ENCODE assay signal across 23 cellular contexts in genomic region chr3:128379768-128380167, GRCh38.
DNase-seq lines count a peak whose midpoint lies in the region; ATAC-seq and TF ChIP-seq lines count a peak whose summit lies in the region.
"Had no signal": no experiment of that assay in that cellular context is flagged by ENCODE, and none has a peak within 500 bp of the region (broad histone marks: within the 10 kb centered on the region; RNA-seq: fewer than 3 reads in every experiment).

No MANE protein-coding gene starts in this region.

- peak overlapping the region; percentile 98 for H3K27ac ChIP-seq in 22Rv1
- H3K27ac ChIP-seq in VCaP, result peak overlapping the region; percentile 100
- H3K27ac ChIP-seq: HL-60, SJSA1 had no signal

- no peak for ATAC-seq in GM18907 (IDR thresholded peaks at IDR 0.05; ENCODE audit: unreplicated experiment)
- ATAC-seq in HG03159 (IDR thresholded peaks at IDR 0.05; ENCODE audit: unreplicated experiment), result no peak
- ATAC-seq: PC-3 had no signal

- DNase-seq in ELR (ENCODE audit: low read depth), result peak; percentile 8
- DNase-seq in myocyte (ENCODE audit: low read depth), result peak; percentile 40
- no peak for DNase-seq in CD1c-positive myeloid dendritic cell (ENCODE audit: extremely low spot score)
- DNase-seq: CD8-positive, alpha-beta memory T cell; DMS153; GOT3; HCEC 1CT; Kasumi-1; MV-4-11; NCI-H1105 treated with DMSO at 0.1 percent for 48 hours; NCI-H146; NCI-H1930; NCI-H2107; NCI-H524; NCI-H748 treated with DMSO at 0.1 percent for 48 hours; PC-3; Right ventricle myocardium superior had no signal

- TF ChIP-seq CTCF in 22Rv1 (IDR thresholded peaks at IDR 0.05) (no peak), VCaP (conservative IDR thresholded peaks at IDR 0.05) (no peak)
